Comparison of ENCODE assay signal across 1 cellular context in genomic region chr4:159071969-159072765, GRCh38.
TF ChIP-seq lines count a peak whose summit lies in the region.

No MANE protein-coding gene starts in this region.

TF ChIP-seq in IMR-90, 13 proteins besides CTCF, POLR2A, EP300 and RAD21:
- TF ChIP-seq SMC3 (IDR thresholded peaks at IDR 0.05; ENCODE audit: low read depth, low read length) (no peak), CEBPB (IDR thresholded peaks at IDR 0.05; ENCODE audit: low read depth, low read length) (no peak), MXI1 (IDR thresholded peaks at IDR 0.05; ENCODE audit: borderline replicate concordance, low read depth, low read length) (no peak), RFX5 (IDR thresholded peaks at IDR 0.05; ENCODE audit: low read depth, low read length) (no peak), BHLHE40 (IDR thresholded peaks at IDR 0.05; ENCODE audit: low read depth, low read length) (no peak), ELK1 (IDR thresholded peaks at IDR 0.05; ENCODE audit: borderline replicate concordance, low read depth, low read length) (no peak), NFE2L2 (IDR thresholded peaks at IDR 0.05; ENCODE audit: low read depth, low read length) (no peak), MAFK (IDR thresholded peaks at IDR 0.05; ENCODE audit: low read depth, low read length) (no peak), FOS (IDR thresholded peaks at IDR 0.05; ENCODE audit: low read depth, low read length) (no peak), CHD1 (IDR thresholded peaks at IDR 0.05; ENCODE audit: low read depth, low read length) (no peak), USF2 (IDR thresholded peaks at IDR 0.05; ENCODE audit: low read depth, low read length) (no peak), MAZ (IDR thresholded peaks at IDR 0.05; ENCODE audit: borderline replicate concordance, low read depth, low read length) (no peak)
